ENCODE assay signal across 28 cellular contexts in the genomic region with DNA sequence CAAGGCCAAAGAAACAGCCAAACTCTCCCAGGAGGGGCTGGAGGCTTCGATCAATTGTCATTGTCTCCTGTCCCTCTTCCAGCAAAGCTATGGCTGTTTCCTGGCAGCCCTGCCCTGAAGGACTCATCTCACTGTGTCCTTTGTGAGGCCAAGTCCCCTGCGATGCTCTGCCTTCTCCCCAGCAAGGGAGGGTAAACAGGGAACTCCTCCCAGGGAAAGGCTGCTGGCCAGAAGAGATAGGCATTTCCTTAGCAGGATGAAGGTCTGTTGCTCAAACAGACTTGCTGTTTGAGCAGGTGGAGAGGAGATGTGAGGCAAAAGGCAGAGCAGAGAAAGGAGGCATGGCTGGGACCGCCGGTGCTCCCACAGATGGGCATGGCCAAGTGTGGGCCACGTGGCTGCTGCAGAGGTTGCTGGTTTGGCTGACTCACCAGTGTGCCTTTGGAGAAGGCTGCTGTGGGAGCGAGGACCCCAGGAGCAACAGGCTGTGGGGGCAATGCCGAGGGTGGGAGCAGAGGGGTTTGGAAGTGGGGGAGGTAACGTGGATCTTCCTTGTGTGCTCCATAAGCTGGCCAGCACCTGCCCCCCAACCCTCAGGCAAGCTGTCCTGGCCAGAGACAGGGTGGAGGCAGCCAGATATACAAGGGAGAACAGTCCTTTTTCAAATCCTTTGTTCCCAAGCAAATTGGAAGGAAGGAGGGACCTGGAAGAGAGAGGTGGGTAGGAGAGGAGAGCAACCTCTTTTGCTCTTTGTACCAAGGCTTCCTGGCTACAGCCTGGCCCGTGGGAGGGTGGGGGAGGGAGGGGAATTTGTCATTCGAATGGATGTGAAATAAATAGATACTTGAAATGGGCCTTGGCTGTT.
DNase-seq lines count a peak whose midpoint lies in the region; ATAC-seq and TF ChIP-seq lines count a peak whose summit lies in the region.
"Had no signal": no experiment of that assay in that cellular context is flagged by ENCODE, and none has a peak within 500 bp of the region (broad histone marks: within the 10 kb centered on the region; RNA-seq: fewer than 3 reads in every experiment).

No MANE protein-coding gene starts in this region.

- H3K4me3 Mint-ChIP-seq in MCF 10A (ENCODE audit: unreplicated experiment) (no peak overlapping the region), WTC11 (no peak overlapping the region)
- H3K4me3 Mint-ChIP-seq: activated B cell treated with CpG ODN at 0.5 μM for 24 hours; activated naive CD4-positive, alpha-beta T cell treated with anti-CD3 and anti-CD28 coated beads, Interleukin-2, amount 50 U/mL, for 24 hours; B cell; CD8-positive, alpha-beta memory T cell; central memory CD8-positive, alpha-beta T cell had no signal

- H3K36me3 ChIP-seq in breast epithelium, result no peaks in the 10 kb centered on the region
- H3K36me3 ChIP-seq in suprapubic skin, result no peaks in the 10 kb centered on the region
- H3K36me3 ChIP-seq: heart left ventricle, thoracic aorta, vagina had no signal

- BruUV-seq in MCF 10A (replicated peaks; lab: Mats Ljungman, UMichigan), result no TSS peak

- TF ChIP-seq EP300 in suprapubic skin (IDR thresholded peaks at IDR 0.05), result no peak

- peak overlapping the region; percentile 27 to 80 for H3K27ac ChIP-seq in breast epithelium
- peak overlapping the region; percentile 34 for H3K27ac ChIP-seq in suprapubic skin
- H3K27ac ChIP-seq: A549, epithelial cell of prostate, heart left ventricle, thoracic aorta, vagina had no signal

- TF ChIP-seq CTCF in breast epithelium (IDR thresholded peaks at IDR 0.05) (no peak), MCF 10A (IDR thresholded peaks at IDR 0.05; ENCODE audit: unreplicated experiment) (no peak), WTC11 (IDR thresholded peaks at IDR 0.05) (no peak), suprapubic skin (IDR thresholded peaks at IDR 0.05) (no peak)

- TF ChIP-seq POLR2A in breast epithelium (IDR thresholded peaks at IDR 0.05) (no peak), suprapubic skin (IDR thresholded peaks at IDR 0.05) (no peak)

- no peak overlapping the region for H3K27ac Mint-ChIP-seq in MCF 10A (ENCODE audit: low read depth, unreplicated experiment)
- peak overlapping the region; percentile 61 for H3K27ac Mint-ChIP-seq in WTC11
- H3K27ac Mint-ChIP-seq: activated B cell treated with CpG ODN at 0.5 μM for 24 hours; activated naive CD4-positive, alpha-beta T cell treated with anti-CD3 and anti-CD28 coated beads, Interleukin-2, amount 50 U/mL, for 24 hours; B cell had no signal

- H3K36me3 Mint-ChIP-seq in MCF 10A (ENCODE audit: insufficient read depth, unreplicated experiment) (no peaks in the 10 kb centered on the region), WTC11 (peaks cover 71% of the 10 kb centered on the region)
- H3K36me3 Mint-ChIP-seq: activated naive CD4-positive, alpha-beta T cell treated with anti-CD3 and anti-CD28 coated beads, Interleukin-2, amount 50 U/mL, for 24 hours had no signal

- WGBS in suprapubic skin, result 51% methylated on average over 10 of the region's 10 CpGs

- H3K9me3 ChIP-seq in breast epithelium (no peaks in the 10 kb centered on the region), suprapubic skin (no peaks in the 10 kb centered on the region)
- H3K9me3 ChIP-seq: A549, heart left ventricle, thoracic aorta, vagina had no signal

- CTCF ChIA-PET in MCF 10A (lab: Yijun Ruan, JAX), result interaction anchor here (0.7 to 1.8 kb wide), 2 partner anchors 9 kb away, joined by 3 to 4 read pairs; no protein-coding TSS in a partner anchor
- CTCF ChIA-PET in WTC11 (lab: Charles Lee), result no interaction called here

- H3K9me3 Mint-ChIP-seq in MCF 10A (ENCODE audit: unreplicated experiment) (no peaks in the 10 kb centered on the region), WTC11 (no peaks in the 10 kb centered on the region)
- H3K9me3 Mint-ChIP-seq: activated B cell treated with CpG ODN at 0.5 μM for 24 hours; activated naive CD4-positive, alpha-beta T cell treated with anti-CD3 and anti-CD28 coated beads, Interleukin-2, amount 50 U/mL, for 24 hours; CD8-positive, alpha-beta memory T cell; central memory CD8-positive, alpha-beta T cell had no signal

- H3K4me3 ChIP-seq in breast epithelium (peak overlapping the region in 1 of 3 donors; percentile 11), suprapubic skin (no peak overlapping the region)
- H3K4me3 ChIP-seq: A549, GM12878, heart left ventricle, thoracic aorta, vagina had no signal

- DNase-seq in breast epithelium (ENCODE audit: low spot score in 2 of 2) (no peak), MCF 10A (ENCODE audit: unreplicated experiment) (no peak), WTC11 (ENCODE audit: low spot score) (no peak), iPS-NIHi7 (ENCODE audit: extremely low spot score) (peak; percentile 51), suprapubic skin (ENCODE audit: low spot score in 2 of 2) (no peak), OCI-M1 (lab: John Stamatoyannopoulos, UW) (no peak)
- DNase-seq: activated B cell treated with CpG ODN at 0.5 μM for 24 hours; activated CD4-positive, alpha-beta T cell treated with anti-CD3 and anti-CD28 coated beads, Interleukin-2, amount 50 U/mL, for 4 hours; activated CD8-positive, alpha-beta memory T cell treated with anti-CD3 and anti-CD28 coated beads, Interleukin-2, amount 50 U/mL, for 4 hours; aorta; CD8-positive, alpha-beta memory T cell; heart left ventricle; NCI-H1105 treated with DMSO at 0.1 percent for 48 hours; stimulated activated CD4-positive, alpha-beta T cell treated with anti-CD3 and anti-CD28 coated beads, Interleukin-12 subunit alpha, Interleukin-12 subunit beta, amount 100 ng/mL, for 4 hours; stimulated activated CD4-positive, alpha-beta T cell treated with anti-CD3 and anti-CD28 coated beads, Interleukin-4, amount 100 ng/mL, for 4 hours; stimulated activated naive CD4-positive, alpha-beta T cell treated with Interleukin-2 at 50 U/mL for 16 hours; T-helper 2 cell had no signal

- H3K4me1 ChIP-seq in breast epithelium, result peaks cover 0 to 5% of the 10 kb centered on the region in 2 donors
- peaks cover 10% of the 10 kb centered on the region for H3K4me1 ChIP-seq in suprapubic skin
- H3K4me1 ChIP-seq: vagina had no signal

- H3K27me3 Mint-ChIP-seq in MCF 10A (ENCODE audit: insufficient read depth, unreplicated experiment) (no peaks in the 10 kb centered on the region), WTC11 (ENCODE audit: low read depth) (no peaks in the 10 kb centered on the region)
- H3K27me3 Mint-ChIP-seq: activated naive CD4-positive, alpha-beta T cell treated with anti-CD3 and anti-CD28 coated beads, Interleukin-2, amount 50 U/mL, for 24 hours had no signal

- intact Hi-C loops in breast epithelium (cut with DNase I; ENCODE audit: low total_unique reads), result no loop called here
- intact Hi-C loops in MCF 10A (cut with micrococcal nuclease), result no loop called here

- H3K27me3 ChIP-seq in breast epithelium (no peaks in the 10 kb centered on the region), suprapubic skin (no peaks in the 10 kb centered on the region)
- H3K27me3 ChIP-seq: vagina had no signal

- POLR2A ChIA-PET in MCF 10A (lab: Yijun Ruan, JAX), result interaction anchor here (0.7 to 1.0 kb wide), 2 partner anchors 10 to 45 kb away, joined by 3 to 4 read pairs; no protein-coding TSS in a partner anchor
- POLR2A ChIA-PET in WTC11 (lab: Charles Lee), result no interaction called here

- ATAC-seq in WTC11 (peak; percentile 68), GM18907 (IDR thresholded peaks at IDR 0.05; ENCODE audit: unreplicated experiment) (no peak), GM21825 (IDR thresholded peaks at IDR 0.05; ENCODE audit: unreplicated experiment) (no peak)
- ATAC-seq: A549, GM12878, HCT116, heart left ventricle had no signal

- H3K4me1 Mint-ChIP-seq in MCF 10A (ENCODE audit: insufficient read depth, unreplicated experiment), result no peaks in the 10 kb centered on the region
- peaks cover 31% of the 10 kb centered on the region for H3K4me1 Mint-ChIP-seq in WTC11
- H3K4me1 Mint-ChIP-seq: activated B cell treated with CpG ODN at 0.5 μM for 24 hours; activated naive CD4-positive, alpha-beta T cell treated with anti-CD3 and anti-CD28 coated beads, Interleukin-2, amount 50 U/mL, for 24 hours; B cell; CD8-positive, alpha-beta memory T cell; central memory CD8-positive, alpha-beta T cell had no signal

TF ChIP-seq in WTC11, 78 proteins besides CTCF, POLR2A, EP300 and RAD21 (continues in another document):
- TF ChIP-seq, protein P1, sequence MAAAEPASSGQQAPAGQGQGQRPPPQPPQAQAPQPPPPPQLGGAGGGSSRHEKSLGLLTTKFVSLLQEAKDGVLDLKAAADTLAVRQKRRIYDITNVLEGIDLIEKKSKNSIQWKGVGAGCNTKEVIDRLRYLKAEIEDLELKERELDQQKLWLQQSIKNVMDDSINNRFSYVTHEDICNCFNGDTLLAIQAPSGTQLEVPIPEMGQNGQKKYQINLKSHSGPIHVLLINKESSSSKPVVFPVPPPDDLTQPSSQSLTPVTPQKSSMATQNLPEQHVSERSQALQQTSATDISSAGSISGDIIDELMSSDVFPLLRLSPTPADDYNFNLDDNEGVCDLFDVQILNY (CRISPR knock-in tag; IDR thresholded peaks at IDR 0.05), result no peak
- TF ChIP-seq, protein P2, sequence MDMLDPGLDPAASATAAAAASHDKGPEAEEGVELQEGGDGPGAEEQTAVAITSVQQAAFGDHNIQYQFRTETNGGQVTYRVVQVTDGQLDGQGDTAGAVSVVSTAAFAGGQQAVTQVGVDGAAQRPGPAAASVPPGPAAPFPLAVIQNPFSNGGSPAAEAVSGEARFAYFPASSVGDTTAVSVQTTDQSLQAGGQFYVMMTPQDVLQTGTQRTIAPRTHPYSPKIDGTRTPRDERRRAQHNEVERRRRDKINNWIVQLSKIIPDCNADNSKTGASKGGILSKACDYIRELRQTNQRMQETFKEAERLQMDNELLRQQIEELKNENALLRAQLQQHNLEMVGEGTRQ (CRISPR knock-in tag; IDR thresholded peaks at IDR 0.05), result 0 out of 2 replicates have a peak, but pooled peaks have one; percentile 5
- TF ChIP-seq ATF6 (CRISPR knock-in tag; IDR thresholded peaks at IDR 0.05) (no peak), FOXJ3 (CRISPR knock-in tag; IDR thresholded peaks at IDR 0.05; ENCODE audit: borderline replicate concordance) (no peak), ZNF232 (CRISPR knock-in tag; IDR thresholded peaks at IDR 0.05) (no peak), NFATC4 (CRISPR knock-in tag; IDR thresholded peaks at IDR 0.05) (no peak), TEAD4 (CRISPR knock-in tag; IDR thresholded peaks at IDR 0.05) (no peak)
